Comparison of ENCODE assay signal across 9 cellular contexts in the genomic region with DNA sequence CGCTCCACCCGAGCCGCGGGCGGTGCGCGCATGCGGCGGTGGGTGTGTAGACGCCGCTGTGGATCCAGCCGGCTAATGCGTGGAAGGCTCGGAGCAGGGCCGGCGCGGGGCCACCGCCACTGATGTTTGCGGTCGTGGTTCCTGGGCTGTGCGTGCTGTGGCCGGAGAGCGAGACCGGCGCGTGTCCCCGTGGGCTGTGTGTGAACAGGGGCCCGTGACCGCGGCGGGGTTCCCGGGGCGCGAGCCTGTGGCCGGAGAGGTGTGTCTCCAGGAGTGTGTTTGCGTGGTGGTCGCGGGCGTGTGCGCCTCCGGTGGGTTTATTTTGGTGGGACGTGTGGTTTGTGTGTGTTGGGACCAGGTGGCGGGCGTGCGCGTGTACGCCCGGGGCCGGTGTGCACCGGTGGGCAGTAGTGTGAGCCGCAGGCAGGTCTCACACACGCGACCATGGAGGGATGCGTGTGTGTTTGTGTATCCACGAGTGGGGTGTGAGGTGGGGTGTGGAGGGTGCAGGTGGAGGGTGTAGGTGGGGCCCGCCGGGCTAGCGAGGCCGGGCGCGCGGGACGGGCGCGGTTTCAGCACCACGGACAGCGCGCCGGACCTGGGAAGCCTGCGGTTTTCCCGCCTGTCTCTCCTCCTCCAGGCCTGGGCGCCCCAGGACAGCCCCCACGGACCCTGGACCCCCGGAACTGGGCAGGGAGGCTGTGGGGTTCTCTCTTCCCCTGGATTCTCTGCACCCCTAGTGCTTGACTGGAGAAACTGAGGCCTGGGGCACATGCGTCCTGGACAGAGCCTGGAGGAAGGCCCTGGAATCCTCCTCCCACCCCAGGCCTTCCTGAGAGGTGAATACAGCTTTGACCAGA. TPM values are rescaled to one million over a fixed set of nuclear protein-coding genes. Genes with fewer than 3 reads are reported as not detected.
DNase-seq lines count a peak whose midpoint lies in the region; ATAC-seq, FAIRE-seq and TF ChIP-seq lines count a peak whose summit lies in the region.
"Had no signal": no experiment of that assay in that cellular context is flagged by ENCODE, and none has a peak within 500 bp of the region (broad histone marks: within the 10 kb centered on the region; RNA-seq: fewer than 3 reads in every experiment).

No MANE protein-coding gene starts in this region.

- H3K27me3 Mint-ChIP-seq in natural killer cell (ENCODE audit: low read depth in 2 of 2) (peaks cover 0 to 4% of the 10 kb centered on the region in 2 donors), brain (peaks cover 34% of the 10 kb centered on the region)
- peaks cover 0 to 3% of the 10 kb centered on the region in 2 donors for H3K27me3 Mint-ChIP-seq in natural killer cell treated with Interleukin-12 subunit alpha and Interleukin-12 subunit beta and Interleukin-15 and Interleukin-18, amount 100 ng/mL, for 72 hours

- H3K27me3 ChIP-seq in lower lobe of right lung (ENCODE audit: low read depth) (peaks cover 54% of the 10 kb centered on the region), MG63 (peaks cover 5% of the 10 kb centered on the region)

- FAIRE-seq in urothelium cell line (lab: Jason Lieb, UNC), result no peak
- FAIRE-seq: GM12892 had no signal

- peaks cover 0 to 6% of the 10 kb centered on the region in 2 donors for H3K4me1 Mint-ChIP-seq in natural killer cell
- no peaks in the 10 kb centered on the region for H3K4me1 Mint-ChIP-seq in natural killer cell treated with Interleukin-12 subunit alpha and Interleukin-12 subunit beta and Interleukin-15 and Interleukin-18, amount 100 ng/mL, for 72 hours (ENCODE audit: low read depth in 2 of 2)
- peaks cover 13% of the 10 kb centered on the region for H3K4me1 Mint-ChIP-seq in brain

- H3K27ac ChIP-seq in lower lobe of right lung, result no peak overlapping the region

- H3K9me3 Mint-ChIP-seq in natural killer cell (no peaks in the 10 kb centered on the region), brain (peaks cover 0 to 3% (median 0%) of the 10 kb centered on the region in 5 experiments)
- H3K9me3 Mint-ChIP-seq in natural killer cell treated with Interleukin-12 subunit alpha and Interleukin-12 subunit beta and Interleukin-15 and Interleukin-18, amount 100 ng/mL, for 72 hours, result no peaks in the 10 kb centered on the region

- TF ChIP-seq CTCF in natural killer cell (IDR thresholded peaks at IDR 0.05) (no peak), brain (conservative IDR thresholded peaks at IDR 0.05) (no peak), lower lobe of right lung (IDR thresholded peaks at IDR 0.05) (no peak)

- H3K27ac Mint-ChIP-seq in natural killer cell, result no peak overlapping the region
- H3K27ac Mint-ChIP-seq in natural killer cell treated with Interleukin-12 subunit alpha and Interleukin-12 subunit beta and Interleukin-15 and Interleukin-18, amount 100 ng/mL, for 72 hours, result no peak overlapping the region
- peak overlapping the region in 1 of 5 experiments; percentile 59 for H3K27ac Mint-ChIP-seq in brain

- H3K36me3 Mint-ChIP-seq in natural killer cell, result no peaks in the 10 kb centered on the region
- no peaks in the 10 kb centered on the region for H3K36me3 Mint-ChIP-seq in natural killer cell treated with Interleukin-12 subunit alpha and Interleukin-12 subunit beta and Interleukin-15 and Interleukin-18, amount 100 ng/mL, for 72 hours
- H3K36me3 Mint-ChIP-seq in brain, result no peaks in the 10 kb centered on the region

- H3K4me1 ChIP-seq in lower lobe of right lung, result peaks cover 16% of the 10 kb centered on the region

- intact Hi-C loops in natural killer cell (cut with micrococcal nuclease) (no loop called here), lower lobe of right lung (cut with DNase I) (no loop called here)

- no peak for ATAC-seq in natural killer cell
- no peak for ATAC-seq in natural killer cell treated with Interleukin-12 subunit alpha and Interleukin-12 subunit beta and Interleukin-15 and Interleukin-18, amount 100 ng/mL, for 72 hours
- ATAC-seq in lower lobe of right lung, result peak; percentile 15 to 47
- ATAC-seq in GM21737 (IDR thresholded peaks at IDR 0.05; ENCODE audit: unreplicated experiment), result no peak

- H3K9me3 ChIP-seq in lower lobe of right lung (no peaks in the 10 kb centered on the region), MG63 (no peaks in the 10 kb centered on the region)

- H3K4me3 ChIP-seq in lower lobe of right lung (no peak overlapping the region), MG63 (no peak overlapping the region)

- DNase-seq in natural killer cell (no peak), lower lobe of right lung (no peak), urothelium cell line (ENCODE audit: low spot score) (peak; percentile 47), NOMO-1 treated with dmso at 0.1 percent for 144 hours (lab: John Stamatoyannopoulos, UW; ENCODE audit: unreplicated experiment) (no peak), MG63 (no peak)
- no peak for DNase-seq in natural killer cell treated with Interleukin-12 subunit alpha and Interleukin-12 subunit beta and Interleukin-15 and Interleukin-18, amount 100 ng/mL, for 72 hours (ENCODE audit: low spot score)

- H3K36me3 ChIP-seq in lower lobe of right lung (no peaks in the 10 kb centered on the region), MG63 (no peaks in the 10 kb centered on the region)

- H3K4me3 Mint-ChIP-seq in natural killer cell (peak overlapping the region; percentile 47), brain (peak overlapping the region; percentile 74 to 81 (median 78))
- no peak overlapping the region for H3K4me3 Mint-ChIP-seq in natural killer cell treated with Interleukin-12 subunit alpha and Interleukin-12 subunit beta and Interleukin-15 and Interleukin-18, amount 100 ng/mL, for 72 hours

RNA-seq across cellular contexts. Expression of gene HCN2, which starts 1.6 kb away (rescaled TPM):
- total RNA-seq in natural killer cell, result 1 to 10 TPM in 2 of 3 donors, under 1 TPM in 1; 0.96 to 1.6 (median 1.1) TPM
- under 1 TPM; 0.29 to 0.64 TPM for total RNA-seq in natural killer cell treated with Interleukin-12 subunit alpha and Interleukin-12 subunit beta and Interleukin-15 and Interleukin-18, amount 100 ng/mL, for 72 hours
- polyA plus RNA-seq in brain (ENCODE audit: insufficient read depth, low read depth, low replicate concordance), result 69.0 TPM
- total RNA-seq in lower lobe of right lung, result 0.24 TPM
- total RNA-seq in MG63 (2014; rRNA removed; shearing (Covaris generic); ENCODE audit: low replicate concordance), result 0.46 TPM in 1 of 2 replicates, not detected in the other

RNA-seq across cellular contexts. Expression of gene BSG, which starts 18.9 kb away (rescaled TPM):
- total RNA-seq in natural killer cell (100 to 1,000 TPM; 229 to 248 (median 236) TPM), lower lobe of right lung (366 TPM)
- total RNA-seq in natural killer cell treated with Interleukin-12 subunit alpha and Interleukin-12 subunit beta and Interleukin-15 and Interleukin-18, amount 100 ng/mL, for 72 hours, result 100 to 1,000 TPM; 236 to 274 TPM
- polyA plus RNA-seq in brain (ENCODE audit: insufficient read depth, low read depth, low replicate concordance), result 1,263 TPM
- 222 and 323 TPM in 2 replicates for total RNA-seq in MG63 (2014; rRNA removed; shearing (Covaris generic); ENCODE audit: low replicate concordance)

RNA-seq across cellular contexts. Expression of gene POLRMT, which starts 42.0 kb away (rescaled TPM):
- total RNA-seq in natural killer cell, result 10 to 100 TPM; 57.2 to 58.5 (median 57.6) TPM
- total RNA-seq in natural killer cell treated with Interleukin-12 subunit alpha and Interleukin-12 subunit beta and Interleukin-15 and Interleukin-18, amount 100 ng/mL, for 72 hours, result 100 to 1,000 TPM in 1 of 2 donors, 10 to 100 TPM in 1; 55.0 to 104 TPM
- 122 TPM for polyA plus RNA-seq in brain (ENCODE audit: insufficient read depth, low read depth, low replicate concordance)
- total RNA-seq in lower lobe of right lung, result 42.5 TPM
- total RNA-seq in MG63 (2014; rRNA removed; shearing (Covaris generic); ENCODE audit: low replicate concordance), result 20.1 and 33.2 TPM in 2 replicates

RNA-seq across cellular contexts. Expression of gene GZMM, which starts 47.5 kb away (rescaled TPM):
- total RNA-seq in natural killer cell (100 to 1,000 TPM; 186 to 286 (median 253) TPM), lower lobe of right lung (3.6 TPM)
- total RNA-seq in natural killer cell treated with Interleukin-12 subunit alpha and Interleukin-12 subunit beta and Interleukin-15 and Interleukin-18, amount 100 ng/mL, for 72 hours, result 10 to 100 TPM; 34.5 to 49.7 TPM
- 1.4 TPM for polyA plus RNA-seq in brain (ENCODE audit: insufficient read depth, low read depth, low replicate concordance)
- total RNA-seq in MG63 (2014; rRNA removed; shearing (Covaris generic); ENCODE audit: low replicate concordance), result not detected in 2 replicates

RNA-seq across cellular contexts. Expression of gene FGF22, which starts 48.4 kb away (rescaled TPM):
- total RNA-seq in natural killer cell (under 1 TPM; 0.31 to 0.58 (median 0.41) TPM), lower lobe of right lung (0.65 TPM)
- not detected for total RNA-seq in natural killer cell treated with Interleukin-12 subunit alpha and Interleukin-12 subunit beta and Interleukin-15 and Interleukin-18, amount 100 ng/mL, for 72 hours
- 1.6 TPM for polyA plus RNA-seq in brain (ENCODE audit: insufficient read depth, low read depth, low replicate concordance)
- not detected in 2 replicates for total RNA-seq in MG63 (2014; rRNA removed; shearing (Covaris generic); ENCODE audit: low replicate concordance)

Comparison
In these comparisons a context has a peak if more than half of its experiments do, and no peak if none do; other contexts are left out.
1. ATAC-seq: peak in lower lobe of right lung (2 of 2); none in natural killer cell (0 of 3), natural killer cell treated with Interleukin-12 subunit alpha and Interleukin-12 subunit beta and Interleukin-15 and Interleukin-18, amount 100 ng/mL, for 72 hours (0 of 2) and GM21737 (single experiment).